16 cellular contexts compared by ENCODE assay signal in the genomic region with DNA sequence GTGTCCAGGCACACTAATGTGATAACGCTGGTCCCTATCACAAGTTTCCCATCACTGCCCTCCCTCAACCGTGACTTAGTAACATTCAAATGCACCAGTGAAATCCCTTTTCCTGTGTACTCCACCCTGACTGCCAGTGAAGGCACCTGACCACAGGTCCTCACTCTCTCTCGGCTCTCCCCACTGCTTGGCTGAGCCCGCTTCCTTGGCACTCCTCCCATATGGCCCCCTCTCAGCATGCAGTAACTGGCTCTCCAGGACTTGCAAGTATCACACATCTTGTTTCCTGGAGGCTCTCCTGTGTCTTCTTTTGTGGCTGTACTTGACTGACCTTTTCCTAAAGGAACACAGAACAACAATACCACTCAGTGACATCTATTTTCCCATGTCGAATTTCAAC.
"Had no signal": no experiment of that assay in that cellular context is flagged by ENCODE, and none has a peak within 500 bp of the region (broad histone marks: within the 10 kb centered on the region; RNA-seq: fewer than 3 reads in every experiment).

No MANE protein-coding gene starts in this region.

- H3K9me3 ChIP-seq: gastrocnemius medialis, left lung, prostate gland had no signal

- H3K4me1 ChIP-seq: prostate gland had no signal

- H3K36me3 ChIP-seq: gastrocnemius medialis, left lung, prostate gland had no signal

- H3K27me3 ChIP-seq: gastrocnemius medialis, left lung had no signal

- DNase-seq: activated CD4-positive, alpha-beta T cell treated with anti-CD3 and anti-CD28 coated beads, Interleukin-2, amount 50 U/mL, for 4 hours; activated CD4-positive, CD25-positive, alpha-beta regulatory T cell treated with anti-CD3 and anti-CD28 coated beads, Interleukin-2, amount 50 U/mL, for 72 hours; activated naive CD4-positive, alpha-beta T cell; activated T-cell treated with anti-CD3 and anti-CD28 coated beads for 4 hours; aorta; endodermal cell; gastrocnemius medialis; mesendoderm; right cardiac atrium; stimulated activated CD4-positive, alpha-beta T cell treated with anti-CD3 and anti-CD28 coated beads, Interleukin-15, amount 100 ng/mL, for 24 hours; stimulated activated CD4-positive, alpha-beta T cell treated with anti-CD3 and anti-CD28 coated beads, Interleukin-4, amount 100 ng/mL, for 24 hours; stimulated activated naive CD4-positive, alpha-beta T cell treated with Interleukin-2 at 50 U/mL for 16 hours; SW 1271 had no signal

- H3K4me3 ChIP-seq: gastrocnemius medialis, left lung, prostate gland, skin epidermis had no signal

- H3K27ac ChIP-seq: gastrocnemius medialis, left lung, prostate gland, skin epidermis had no signal

- ATAC-seq: gastrocnemius medialis, left lung, right cardiac atrium had no signal
